8 cellular contexts compared by ENCODE assay signal in genomic region chr12:46383654-46384450, GRCh38. TPM values are rescaled to one million over a fixed set of nuclear protein-coding genes. Genes with fewer than 3 reads are reported as not detected.
DNase-seq lines count a peak whose midpoint lies in the region; ATAC-seq and TF ChIP-seq lines count a peak whose summit lies in the region.

No MANE protein-coding gene starts in this region.

- peak; percentile 39 for ATAC-seq in GM19324 (IDR thresholded peaks at IDR 0.05; ENCODE audit: low FRiP score, unreplicated experiment)
- peak; percentile 37 for ATAC-seq in HG03460 (IDR thresholded peaks at IDR 0.05; ENCODE audit: unreplicated experiment)
- ATAC-seq in Panc1 = peak; percentile 85

- H3K4me3 ChIP-seq in Panc1 (ENCODE audit: low read depth in 2 of 2, low read length in 2 of 2) (peak overlapping the region; percentile 60 to 72), fibroblast of villous mesenchyme (ENCODE audit: low read depth, low read length) (peak overlapping the region; percentile 67), neutrophil (ENCODE audit: low read depth in 1 of 2, low read length in 1 of 2) (peak overlapping the region; percentile 67 to 90)

- H3K27ac ChIP-seq in Panc1 (ENCODE audit: low read length) = peak overlapping the region; percentile 100
- H3K27ac ChIP-seq in neutrophil = peak overlapping the region; percentile 85

- in situ Hi-C loops in Panc1 (cut with HindIII; ENCODE audit: low pct_unique_long_range_greater_than_20kb, low sequenced_read_pairs) = no loop called here

- DNase-seq in CD1c-positive myeloid dendritic cell (ENCODE audit: extremely low spot score) (peak; percentile 88), Panc1 (ENCODE audit: low read depth, low spot score) (no peak), fibroblast of villous mesenchyme (ENCODE audit: low read depth) (peak; percentile 98), superior temporal gyrus (ENCODE audit: extremely low spot score) (peak; percentile 83)
- peak; percentile 90 for DNase-seq in activated effector memory CD4-positive, alpha-beta T cell treated with anti-CD3 and anti-CD28 coated beads, Interleukin-2, amount 50 U/mL, for 16 hours

- peaks cover 61% of the 10 kb centered on the region for H3K4me1 ChIP-seq in Panc1 (ENCODE audit: control insufficient read depth, insufficient read depth, low read length)
- H3K4me1 ChIP-seq in neutrophil (ENCODE audit: control insufficient read depth in 1 of 2, insufficient read depth in 1 of 2, low read depth in 1 of 2, low read length in 1 of 2) = peaks cover 46 to 51% of the 10 kb centered on the region in 2 experiments

- CTCF ChIA-PET in Panc1 (lab: Charles Lee) = no interaction called here

- H3K27me3 ChIP-seq in Panc1 (ENCODE audit: control insufficient read depth, insufficient read depth, low read length) (no peaks in the 10 kb centered on the region), neutrophil (no peaks in the 10 kb centered on the region)

- TF ChIP-seq CTCF in Panc1 (IDR thresholded peaks at IDR 0.05) (0 out of 2 replicates have a peak, but pooled peaks have one; percentile 8), fibroblast of villous mesenchyme (IDR thresholded peaks at IDR 0.05; ENCODE audit: insufficient read depth, low read depth, low read length) (no peak), neutrophil (IDR thresholded peaks at IDR 0.05) (no peak)

- POLR2A ChIA-PET in Panc1 (lab: Charles Lee) = no interaction called here

- intact Hi-C loops in Panc1 (cut with micrococcal nuclease; ENCODE audit: unreplicated experiment) = loop anchor here (2.0 kb wide), 1 partner anchor 47 kb away; no protein-coding TSS in a partner anchor

- no peaks in the 10 kb centered on the region for H3K9me3 ChIP-seq in Panc1 (ENCODE audit: control insufficient read depth, insufficient read depth, low read depth, low read length)
- no peaks in the 10 kb centered on the region for H3K9me3 ChIP-seq in neutrophil

- BruUV-seq in Panc1 (replicated peaks; lab: Mats Ljungman, UMichigan) = TSS peak; percentile 86

- no peaks in the 10 kb centered on the region; the same call in 1 of the 2 replicates for H3K36me3 ChIP-seq in Panc1 (ENCODE audit: control insufficient read depth, insufficient read depth, low read length)
- H3K36me3 ChIP-seq in neutrophil = no peaks in the 10 kb centered on the region

RNA-seq across cellular contexts. Expression of gene SLC38A2, which starts 11.3 kb away (rescaled TPM):
- 341 TPM for total RNA-seq in Panc1 (2021; ENCODE audit: unreplicated experiment)
- 122 TPM for polyA plus RNA-seq in Panc1 (2012; ENCODE audit: insufficient read length)
- total RNA-seq in fibroblast of villous mesenchyme = 914 and 1,547 TPM in 2 replicates
